ENCODE assay signal across 9 cellular contexts in the genomic region with DNA sequence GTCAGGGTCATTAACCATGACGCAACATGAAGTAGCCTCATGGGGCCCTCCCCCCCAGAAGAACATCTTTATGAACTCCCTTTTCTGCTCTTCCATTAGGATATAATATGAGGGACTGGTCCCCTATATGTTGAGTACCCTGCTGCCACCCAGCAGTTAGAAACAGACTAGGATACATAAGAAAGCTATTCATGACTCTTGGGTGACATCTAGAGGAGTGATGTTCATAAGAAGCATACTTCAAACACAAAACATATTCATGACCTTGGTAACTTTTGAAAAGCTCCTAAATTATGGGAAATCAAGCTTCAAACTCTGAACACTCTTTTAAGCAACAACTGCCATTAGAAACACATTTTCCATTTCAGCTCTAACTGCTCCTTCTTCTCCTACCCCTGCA.
DNase-seq lines count a peak whose midpoint lies in the region; ATAC-seq lines count a peak whose summit lies in the region.
"Had no signal": no experiment of that assay in that cellular context is flagged by ENCODE, and none has a peak within 500 bp of the region (broad histone marks: within the 10 kb centered on the region; RNA-seq: fewer than 3 reads in every experiment).

No MANE protein-coding gene starts in this region.

- no peak overlapping the region for H2BK120ac ChIP-seq in trophoblast cell (ENCODE audit: insufficient read depth, low read length, poor library complexity)

- no peak overlapping the region for H3K27ac ChIP-seq in trophoblast cell (ENCODE audit: low read depth, low read length)
- H3K27ac ChIP-seq: BLaER1 treated with 17β-estradiol and CSF1 and Interleukin-3, amounts not matched to agents 10 nM and 100 nM had no signal

- H3K18ac ChIP-seq in trophoblast cell (ENCODE audit: low read length): no peak overlapping the region

- no peaks in the 10 kb centered on the region for H3K27me3 ChIP-seq in trophoblast cell (ENCODE audit: insufficient read depth, low read length)
- H3K27me3 ChIP-seq: BLaER1 treated with 17β-estradiol and CSF1 and Interleukin-3, amounts not matched to agents 10 nM and 100 nM had no signal

- H3K27ac Mint-ChIP-seq in central memory CD8-positive, alpha-beta T cell (ENCODE audit: low read depth): peak overlapping the region; percentile 26

- H3K79me1 ChIP-seq in trophoblast cell (ENCODE audit: low read length): no peaks in the 10 kb centered on the region

- ATAC-seq in central memory CD8-positive, alpha-beta T cell (replicated peaks; ENCODE audit: extremely low read depth, poor library complexity, severe bottlenecking): no peak
- no peak for ATAC-seq in activated CD4-positive, CD25-positive, alpha-beta regulatory T cell treated with anti-CD3 and anti-CD28 coated beads, Interleukin-2, amount 50 U/mL, for 24 hours

- H3K4ac ChIP-seq in trophoblast cell (ENCODE audit: low read depth, low read length): no peak overlapping the region

- DNase-seq in NCI-H146 (lab: John Stamatoyannopoulos, UW): peak; percentile 1
- DNase-seq in NCI-H146 treated with DMSO at 0.1 percent for 48 hours (lab: John Stamatoyannopoulos, UW; ENCODE audit: unreplicated experiment): no peak
- DNase-seq in NAMALWA (ENCODE audit: low spot score): peak; percentile 50
- DNase-seq in central memory CD8-positive, alpha-beta T cell (ENCODE audit: low spot score in 2 of 2): no peak
- peak in 1 of 2 donors; percentile 14 for DNase-seq in trophoblast cell
- no peak for DNase-seq in activated gamma-delta T cell treated with Interleukin-2 at 50 U/mL for 16 hours
- no peak for DNase-seq in stimulated activated CD4-positive, alpha-beta T cell treated with anti-CD3 and anti-CD28 coated beads, Interleukin-15, amount 100 ng/mL, for 24 hours

- no peak overlapping the region for H4K8ac ChIP-seq in trophoblast cell (ENCODE audit: low read depth, low read length)

- H2AFZ ChIP-seq in trophoblast cell (ENCODE audit: insufficient read depth, low read length, poor library complexity): no peak overlapping the region

- no CpG with 5 or more reads among the region's 1 CpG for WGBS in trophoblast cell (ENCODE audit: extremely low coverage, insufficient coverage, insufficient read length)

- H2BK12ac ChIP-seq in trophoblast cell (ENCODE audit: low read length): no peak overlapping the region

- H2BK5ac ChIP-seq in trophoblast cell (ENCODE audit: low read depth, low read length, poor library complexity): peak overlapping the region; percentile 7

- no peak overlapping the region for H3K14ac ChIP-seq in trophoblast cell (ENCODE audit: low read length)

- H3K9me3 Mint-ChIP-seq in central memory CD8-positive, alpha-beta T cell: no peaks in the 10 kb centered on the region

- H3K36me3 Mint-ChIP-seq in central memory CD8-positive, alpha-beta T cell (ENCODE audit: insufficient read depth): no peaks in the 10 kb centered on the region

- H3K27me3 Mint-ChIP-seq in central memory CD8-positive, alpha-beta T cell: no peaks in the 10 kb centered on the region

- no peak overlapping the region for H3K4me2 ChIP-seq in trophoblast cell (ENCODE audit: low read length)
- H3K4me2 ChIP-seq: BLaER1 treated with 17β-estradiol and CSF1 and Interleukin-3, amounts not matched to agents 10 nM and 100 nM had no signal

- H3K4me1 ChIP-seq in trophoblast cell (ENCODE audit: control insufficient read depth in 1 of 2, insufficient read depth in 2 of 2, low read length in 2 of 2): no peaks in the 10 kb centered on the region

- H3K9me3 ChIP-seq in trophoblast cell (ENCODE audit: insufficient read depth, low read depth, low read length): no peaks in the 10 kb centered on the region
- H3K9me3 ChIP-seq: BLaER1 treated with 17β-estradiol and CSF1 and Interleukin-3, amounts not matched to agents 10 nM and 100 nM had no signal

- H4K91ac ChIP-seq in trophoblast cell (ENCODE audit: low read depth, low read length): no peak overlapping the region

- H3K4me1 Mint-ChIP-seq in central memory CD8-positive, alpha-beta T cell: peaks cover 15% of the 10 kb centered on the region

- H3K9ac ChIP-seq in trophoblast cell (ENCODE audit: low read length): no peak overlapping the region
- H3K9ac ChIP-seq: BLaER1 treated with 17β-estradiol and CSF1 and Interleukin-3, amounts not matched to agents 10 nM and 100 nM had no signal

- no peak overlapping the region for H3K4me3 ChIP-seq in trophoblast cell (ENCODE audit: low read depth, low read length)
- H3K4me3 ChIP-seq: BLaER1 treated with 17β-estradiol and CSF1 and Interleukin-3, amounts not matched to agents 10 nM and 100 nM had no signal

- H3K23ac ChIP-seq in trophoblast cell (ENCODE audit: low read length): no peak overlapping the region

- H2AK5ac ChIP-seq in trophoblast cell (ENCODE audit: low read length): no peak overlapping the region

- H3K36me3 ChIP-seq in trophoblast cell (ENCODE audit: control insufficient read depth in 1 of 2, insufficient read depth in 2 of 2, low read length in 2 of 2): no peaks in the 10 kb centered on the region
- H3K36me3 ChIP-seq: BLaER1 treated with 17β-estradiol and CSF1 and Interleukin-3, amounts not matched to agents 10 nM and 100 nM had no signal

- H4K12ac ChIP-seq in trophoblast cell (ENCODE audit: low read depth, low read length): no peak overlapping the region

- no peaks in the 10 kb centered on the region for H3K79me2 ChIP-seq in trophoblast cell (ENCODE audit: control insufficient read depth, insufficient read depth, low read length, poor library complexity)

- H3K4me3 Mint-ChIP-seq in central memory CD8-positive, alpha-beta T cell: no peak overlapping the region

Comparison
In these comparisons a context has a peak if more than half of its experiments do, and no peak if none do; other contexts are left out.
1. DNase-seq: peak in NCI-H146 (single experiment) and NAMALWA (single experiment); none in NCI-H146 treated with DMSO at 0.1 percent for 48 hours (single experiment), central memory CD8-positive, alpha-beta T cell (0 of 2), activated gamma-delta T cell treated with Interleukin-2 at 50 U/mL for 16 hours (single experiment) and stimulated activated CD4-positive, alpha-beta T cell treated with anti-CD3 and anti-CD28 coated beads, Interleukin-15, amount 100 ng/mL, for 24 hours (single experiment).